11 cellular contexts compared by ENCODE assay signal in genomic region chr4:45576275-45576674, GRCh38.
"Had no signal": no experiment of that assay in that cellular context is flagged by ENCODE, and none has a peak within 500 bp of the region (broad histone marks: within the 10 kb centered on the region; RNA-seq: fewer than 3 reads in every experiment).

No MANE protein-coding gene starts in this region.

- H3K4me3 ChIP-seq: adrenal gland, ascending aorta, body of pancreas, breast epithelium, cardiac muscle cell had no signal

- ATAC-seq: activated naive CD4-positive, alpha-beta T cell treated with anti-CD3 and anti-CD28 coated beads, Interleukin-2, amount 50 U/mL, for 72 hours; activated naive CD8-positive, alpha-beta T cell treated with anti-CD3 and anti-CD28 coated beads, Interleukin-2, amount 50 U/mL, for 24 hours; activated T-cell treated with anti-CD3 and anti-CD28 coated beads, Interleukin-2, amount 50 U/mL, for 4 hours; activated T-cell treated with anti-CD3 and anti-CD28 coated beads, Interleukin-2, amount 50 U/mL, for 72 hours; activated T-helper 17 cell treated with anti-CD3 and anti-CD28 coated beads, Interleukin-2, amount 50 U/mL, for 72 hours; body of pancreas had no signal

- H3K27me3 ChIP-seq: adrenal gland, ascending aorta, body of pancreas, brain microvascular endothelial cell, breast epithelium, cardiac muscle cell had no signal

- H3K9me3 ChIP-seq: adrenal gland, ascending aorta, body of pancreas, breast epithelium had no signal

- H3K36me3 ChIP-seq: adrenal gland, ascending aorta, brain microvascular endothelial cell, breast epithelium, cardiac muscle cell had no signal

- H3K27ac ChIP-seq: adrenal gland, ascending aorta, body of pancreas, brain microvascular endothelial cell, breast epithelium, cardiac muscle cell had no signal
